15 cellular contexts compared by ENCODE assay signal in the genomic region with DNA sequence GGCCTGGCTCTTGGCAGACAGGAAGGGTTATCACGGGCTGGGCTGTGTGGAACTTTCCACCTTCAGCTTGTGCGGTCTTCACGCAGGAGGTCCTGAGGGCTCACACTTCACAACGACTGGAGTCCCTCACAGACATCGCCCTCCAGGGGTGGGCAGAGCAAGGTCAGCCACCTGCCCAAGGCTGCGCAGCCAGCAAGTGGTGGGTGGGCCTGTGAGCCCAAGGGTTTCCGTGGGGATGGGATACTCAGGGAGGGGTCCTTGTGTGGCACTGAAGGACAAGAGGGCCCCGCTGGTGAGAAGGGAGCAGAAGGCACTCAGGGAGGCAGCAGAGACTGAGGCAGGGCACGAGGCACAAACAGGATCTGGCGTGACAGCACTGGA. TPM values are rescaled to one million over a fixed set of nuclear protein-coding genes. Genes with fewer than 3 reads are reported as not detected.
DNase-seq lines count a peak whose midpoint lies in the region; ATAC-seq and TF ChIP-seq lines count a peak whose summit lies in the region.
"Had no signal": no experiment of that assay in that cellular context is flagged by ENCODE, and none has a peak within 500 bp of the region (broad histone marks: within the 10 kb centered on the region; RNA-seq: fewer than 3 reads in every experiment).

No MANE protein-coding gene starts in this region.

- H4K20me1 ChIP-seq in GM23338 (replicated peaks; ENCODE audit: insufficient read depth), result peaks cover 12% of the 10 kb centered on the region

- no peaks in the 10 kb centered on the region for H3K4me1 ChIP-seq in GM23338 (ENCODE audit: insufficient read depth)
- H3K4me1 ChIP-seq: gastrocnemius medialis, psoas muscle had no signal

- H3K4me1 Mint-ChIP-seq in activated CD8-positive, alpha-beta T cell treated with anti-CD3 and anti-CD28 coated beads for 36 hours (ENCODE audit: low read depth), result peaks cover 11% of the 10 kb centered on the region
- peaks cover 3% of the 10 kb centered on the region for H3K4me1 Mint-ChIP-seq in activated CD8-positive, alpha-beta T cell treated with anti-CD3 and anti-CD28 coated beads, Interleukin-2, amount 10 ng/mL, durations not matched to agents 7 days and 5 days (ENCODE audit: low read depth)
- peaks cover 9% of the 10 kb centered on the region for H3K4me1 Mint-ChIP-seq in GM23338
- peaks cover 16% of the 10 kb centered on the region for H3K4me1 Mint-ChIP-seq in chondrocyte (ENCODE audit: low read depth)

- H3K27ac Mint-ChIP-seq in activated CD8-positive, alpha-beta T cell treated with anti-CD3 and anti-CD28 coated beads for 36 hours, result peak overlapping the region; percentile 34
- H3K27ac Mint-ChIP-seq in activated CD8-positive, alpha-beta T cell treated with anti-CD3 and anti-CD28 coated beads, Interleukin-2, amount 10 ng/mL, durations not matched to agents 7 days and 5 days, result no peak overlapping the region
- H3K27ac Mint-ChIP-seq in GM23338 (no peak overlapping the region), chondrocyte (ENCODE audit: unreplicated experiment) (no peak overlapping the region)
- H3K27ac Mint-ChIP-seq: activated T-helper 2 cell treated with anti-CD3 and anti-CD28 coated beads, Interferon-gamma antibody, Interleukin-2, Interleukin-4, amounts not matched to agents 10 μg/mL and 5 μg/mL and 100 μg/mL, durations not matched to agents 14 hours and 24 hours and 36 hours had no signal

- H3K36me3 ChIP-seq in GM23338 (ENCODE audit: insufficient read depth), result peaks cover 59% of the 10 kb centered on the region

- H3F3A ChIP-seq in GM23338 (replicated peaks; ENCODE audit: low read depth), result peaks cover 33% of the 10 kb centered on the region; the same call in 1 of the 2 replicates

- no peak for DNase-seq in activated CD8-positive, alpha-beta T cell treated with anti-CD3 and anti-CD28 coated beads for 36 hours
- DNase-seq in activated CD8-positive, alpha-beta T cell treated with anti-CD3 and anti-CD28 coated beads, Interleukin-2, amount 10 ng/mL, durations not matched to agents 7 days and 5 days, result no peak
- DNase-seq in GM23338 (ENCODE audit: low spot score), result no peak
- peak; percentile 82 for DNase-seq in chondrocyte (ENCODE audit: low spot score)
- peak; percentile 67 for DNase-seq in posterior vena cava (ENCODE audit: low spot score)
- DNase-seq in NCI-H510A treated with DMSO at 0.1 percent for 48 hours (lab: John Stamatoyannopoulos, UW), result no peak
- DNase-seq in RPMI8226, result no peak
- DNase-seq: DMS 273 treated with DMSO at 0.1 percent for 48 hours had no signal

- H3K27ac ChIP-seq in GM23338 (ENCODE audit: low read depth), result no peak overlapping the region
- H3K27ac ChIP-seq: gastrocnemius medialis, psoas muscle, tibial artery had no signal

- peak; percentile 25 for ATAC-seq in activated CD8-positive, alpha-beta T cell treated with anti-CD3 and anti-CD28 coated beads for 36 hours
- no peak for ATAC-seq in activated CD8-positive, alpha-beta T cell treated with anti-CD3 and anti-CD28 coated beads, Interleukin-2, amount 10 ng/mL, durations not matched to agents 7 days and 5 days
- peak; percentile 15; the same call in 2 of the 3 replicates for ATAC-seq in GM23338
- no peak for ATAC-seq in HG03342 (IDR thresholded peaks at IDR 0.05; ENCODE audit: unreplicated experiment)

- no peaks in the 10 kb centered on the region for H3K9me2 ChIP-seq in GM23338 (ENCODE audit: insufficient read depth)

- H3K79me2 ChIP-seq in GM23338 (replicated peaks; ENCODE audit: insufficient read depth), result 0 out of 2 replicates have a peak, but pooled peaks cover 3% of the 10 kb centered on the region

- no peak overlapping the region for H3K4me2 ChIP-seq in GM23338

- H3K9me3 Mint-ChIP-seq in activated CD8-positive, alpha-beta T cell treated with anti-CD3 and anti-CD28 coated beads for 36 hours, result no peaks in the 10 kb centered on the region
- no peaks in the 10 kb centered on the region for H3K9me3 Mint-ChIP-seq in activated CD8-positive, alpha-beta T cell treated with anti-CD3 and anti-CD28 coated beads, Interleukin-2, amount 10 ng/mL, durations not matched to agents 7 days and 5 days (ENCODE audit: insufficient read depth)
- H3K9me3 Mint-ChIP-seq in GM23338 (no peaks in the 10 kb centered on the region; the same call in 2 of the 3 replicates), chondrocyte (ENCODE audit: low read depth) (no peaks in the 10 kb centered on the region)
- H3K9me3 Mint-ChIP-seq: activated T-helper 2 cell treated with anti-CD3 and anti-CD28 coated beads, Interferon-gamma antibody, Interleukin-2, Interleukin-4, amounts not matched to agents 10 μg/mL and 5 μg/mL and 100 μg/mL, durations not matched to agents 14 hours and 24 hours and 36 hours; CD4-positive, alpha-beta memory T cell; central memory CD8-positive, alpha-beta T cell had no signal

- no peak overlapping the region for H3K4me3 Mint-ChIP-seq in activated CD8-positive, alpha-beta T cell treated with anti-CD3 and anti-CD28 coated beads for 36 hours
- H3K4me3 Mint-ChIP-seq in activated CD8-positive, alpha-beta T cell treated with anti-CD3 and anti-CD28 coated beads, Interleukin-2, amount 10 ng/mL, durations not matched to agents 7 days and 5 days, result no peak overlapping the region
- H3K4me3 Mint-ChIP-seq in GM23338 (no peak overlapping the region), chondrocyte (ENCODE audit: unreplicated experiment) (no peak overlapping the region)
- H3K4me3 Mint-ChIP-seq: CD4-positive, alpha-beta memory T cell; central memory CD8-positive, alpha-beta T cell had no signal

- H2AFZ ChIP-seq in GM23338, result no peak overlapping the region

- no peaks in the 10 kb centered on the region for H3K27me3 ChIP-seq in GM23338 (ENCODE audit: insufficient read depth)
- H3K27me3 ChIP-seq: gastrocnemius medialis, tibial artery had no signal

- peaks cover 51% of the 10 kb centered on the region for H3K36me3 Mint-ChIP-seq in activated CD8-positive, alpha-beta T cell treated with anti-CD3 and anti-CD28 coated beads for 36 hours (ENCODE audit: low read depth)
- H3K36me3 Mint-ChIP-seq in activated CD8-positive, alpha-beta T cell treated with anti-CD3 and anti-CD28 coated beads, Interleukin-2, amount 10 ng/mL, durations not matched to agents 7 days and 5 days (ENCODE audit: low read depth), result peaks cover 51% of the 10 kb centered on the region
- H3K36me3 Mint-ChIP-seq in GM23338 (ENCODE audit: low read depth) (peaks cover 92% of the 10 kb centered on the region), chondrocyte (ENCODE audit: low read depth) (peaks cover 27% of the 10 kb centered on the region)

- POLR2A ChIA-PET in activated CD8-positive, alpha-beta T cell treated with anti-CD3 and anti-CD28 coated beads for 36 hours (lab: Charles Lee), result interaction anchor here (0.8 to 2.2 kb wide), 5 partner anchors 18 to 120 kb away, joined by 3 to 7 read pairs (median 5); partner anchors contain the start of gene ZNF425
- POLR2A ChIA-PET in activated CD8-positive, alpha-beta T cell treated with anti-CD3 and anti-CD28 coated beads, Interleukin-2, amount 10 ng/mL, durations not matched to agents 7 days and 5 days (lab: Charles Lee), result no interaction called here

- TF ChIP-seq CTCF in activated CD8-positive, alpha-beta T cell treated with anti-CD3 and anti-CD28 coated beads for 36 hours (IDR thresholded peaks at IDR 0.05), result no peak
- TF ChIP-seq CTCF in GM23338 (conservative IDR thresholded peaks at IDR 0.05; ENCODE audit: low read depth in 2 of 2) (peak in 1 of 2 experiments; percentile 19; a peak in 1 of 4 replicates), chondrocyte (IDR thresholded peaks at IDR 0.05) (no peak)

- H3K4me3 ChIP-seq in GM23338, result no peak overlapping the region
- H3K4me3 ChIP-seq: gastrocnemius medialis, psoas muscle, tibial artery had no signal

- H3K27me3 Mint-ChIP-seq in activated CD8-positive, alpha-beta T cell treated with anti-CD3 and anti-CD28 coated beads for 36 hours, result no peaks in the 10 kb centered on the region
- no peaks in the 10 kb centered on the region for H3K27me3 Mint-ChIP-seq in activated CD8-positive, alpha-beta T cell treated with anti-CD3 and anti-CD28 coated beads, Interleukin-2, amount 10 ng/mL, durations not matched to agents 7 days and 5 days (ENCODE audit: low read depth)
- H3K27me3 Mint-ChIP-seq in GM23338 (ENCODE audit: insufficient read depth, low read depth, poor library complexity) (peaks cover 12% of the 10 kb centered on the region), chondrocyte (ENCODE audit: low read depth) (no peaks in the 10 kb centered on the region)
- H3K27me3 Mint-ChIP-seq: CD4-positive, alpha-beta memory T cell; central memory CD8-positive, alpha-beta T cell had no signal

- intact Hi-C loops in activated CD8-positive, alpha-beta T cell treated with anti-CD3 and anti-CD28 coated beads for 36 hours (cut with micrococcal nuclease), result loop anchor here (5.0 kb wide), 1 partner anchor 61 kb away; no protein-coding TSS in a partner anchor
- intact Hi-C loops in posterior vena cava (cut with DNase I), result loop anchor here (5.0 kb wide), 1 partner anchor 86 kb away; the partner anchor contains the start of gene ZNF786 (in 2 of the 2)

- CTCF ChIA-PET in activated CD8-positive, alpha-beta T cell treated with anti-CD3 and anti-CD28 coated beads for 36 hours (lab: Charles Lee), result interaction anchor here (0.5 to 4.7 kb wide), 17 partner anchors 17 to 416 kb away, joined by 3 to 60 read pairs (median 5); partner anchors contain the start of gene ZNF425
- CTCF ChIA-PET in activated CD8-positive, alpha-beta T cell treated with anti-CD3 and anti-CD28 coated beads, Interleukin-2, amount 10 ng/mL, durations not matched to agents 7 days and 5 days (lab: Charles Lee), result interaction anchor here (1.0 to 7.5 kb wide), 14 partner anchors 13 to 119 kb away, joined by 3 to 56 read pairs (median 5); partner anchors contain the start of genes PDIA4 and ZNF425

TF ChIP-seq in GM23338, 12 proteins besides CTCF, POLR2A, EP300 and RAD21 (continues in another document):
- no peak for TF ChIP-seq EZH2phosphoT487 (IDR thresholded peaks at IDR 0.05; ENCODE audit: unreplicated experiment)
- no peak for TF ChIP-seq JUNB (IDR thresholded peaks at IDR 0.05; ENCODE audit: unreplicated experiment)
- TF ChIP-seq POLR2AphosphoS5 (IDR thresholded peaks at IDR 0.05; ENCODE audit: low read depth), result no peak
- no peak for TF ChIP-seq EZH2 (IDR thresholded peaks at IDR 0.05; ENCODE audit: low read depth, unreplicated experiment)

RNA-seq across cellular contexts. Expression of gene PDIA4, which starts 22.0 kb away (rescaled TPM):
- total RNA-seq in activated CD8-positive, alpha-beta T cell treated with anti-CD3 and anti-CD28 coated beads for 36 hours, result 10 to 100 TPM; 72.6 to 75.7 TPM
- total RNA-seq in activated CD8-positive, alpha-beta T cell treated with anti-CD3 and anti-CD28 coated beads, Interleukin-2, amount 10 ng/mL, durations not matched to agents 7 days and 5 days, result 10 to 100 TPM; 90.6 to 92.2 TPM
- 326 and 332 TPM in 2 replicates for total RNA-seq in GM23338 (2014; rRNA removed; shearing (Covaris generic))
- 194 and 196 TPM in 2 replicates for polyA plus RNA-seq in GM23338 (2016; fragmentation: Nextera tagmentation; extraction: Ambion mirVana)
- total RNA-seq in chondrocyte (135 to 411 TPM (median 140 TPM) in 3 replicates), posterior vena cava (100 to 1,000 TPM in 1 of 2 donors, 10 to 100 TPM in 1; 64.8 to 117 TPM)

Comparison
In these comparisons a context has a peak if more than half of its experiments do, and no peak if none do; other contexts are left out.
1. ATAC-seq: peak in activated CD8-positive, alpha-beta T cell treated with anti-CD3 and anti-CD28 coated beads for 36 hours (single experiment) and GM23338 (single experiment); none in activated CD8-positive, alpha-beta T cell treated with anti-CD3 and anti-CD28 coated beads, Interleukin-2, amount 10 ng/mL, durations not matched to agents 7 days and 5 days (single experiment) and HG03342 (single experiment).
2. DNase-seq: peak in chondrocyte (single experiment) and posterior vena cava (single experiment); none in activated CD8-positive, alpha-beta T cell treated with anti-CD3 and anti-CD28 coated beads for 36 hours (single experiment), activated CD8-positive, alpha-beta T cell treated with anti-CD3 and anti-CD28 coated beads, Interleukin-2, amount 10 ng/mL, durations not matched to agents 7 days and 5 days (single experiment), GM23338 (single experiment), NCI-H510A treated with DMSO at 0.1 percent for 48 hours (single experiment) and RPMI8226 (single experiment).